In genomic region chr6:27814415-27814664, GRCh38 we compare ENCODE assay signal across 8 cellular contexts.
DNase-seq lines count a peak whose midpoint lies in the region; ATAC-seq and TF ChIP-seq lines count a peak whose summit lies in the region.
"Not testable (repeated sequence)": the region's sequence is repeated elsewhere in the genome, so short reads cannot be mapped to it uniquely, and the experiment has no call there.

No MANE protein-coding gene starts in this region.

- not testable (repeated sequence) for H3K9ac ChIP-seq in neural cell (ENCODE audit: low read length)

- not testable (repeated sequence) for DNase-seq in Calu3; activated CD4-positive, alpha-beta T cell treated with anti-CD3 and anti-CD28 coated beads for 36 hours; choroid plexus epithelial cell (ENCODE audit: low read depth); hepatocyte (ENCODE audit: low spot score); thoracic aorta (ENCODE audit: low spot score)

- not testable (repeated sequence) for H4K20me1 ChIP-seq in hepatocyte (ENCODE audit: insufficient read depth, poor library complexity, severe bottlenecking); neural cell (ENCODE audit: insufficient read depth)

- H3K27ac ChIP-seq in hepatocyte (peak overlapping the region; percentile 25), neural cell (ENCODE audit: low read length) (peak overlapping the region; percentile 71)
- H3K27ac ChIP-seq in thoracic aorta, result not testable (repeated sequence)

- 5% methylated on average over 6 of the region's 24 CpGs for WGBS in hepatocyte (ENCODE audit: low lambda C conversion rate, missing lambda C conversion rate)

- not testable (repeated sequence) for H3K9me3 Mint-ChIP-seq in Calu3 (ENCODE audit: low read depth, unreplicated experiment); activated CD4-positive, alpha-beta T cell treated with anti-CD3 and anti-CD28 coated beads for 36 hours (ENCODE audit: low read depth)

- POLR2A ChIA-PET in activated CD4-positive, alpha-beta T cell treated with anti-CD3 and anti-CD28 coated beads for 36 hours (lab: Charles Lee), result interaction anchor here (0.7 to 10.5 kb wide), 12 partner anchors 9 to 682 kb away, joined by 3 to 202 read pairs (median 7); a partner anchor contains a TSS

- not testable (repeated sequence) for TF ChIP-seq RAD21 in neural cell (conservative IDR thresholded peaks at IDR 0.05)

- H3K4me3 ChIP-seq in choroid plexus epithelial cell (ENCODE audit: low read depth, low read length) (peak overlapping the region; percentile 60), neural cell (ENCODE audit: low read length) (peak overlapping the region; percentile 64), thoracic aorta (peak overlapping the region; percentile 78)
- not testable (repeated sequence) for H3K4me3 ChIP-seq in hepatocyte

- not testable (repeated sequence) for H3K27me3 Mint-ChIP-seq in Calu3 (ENCODE audit: unreplicated experiment); activated CD4-positive, alpha-beta T cell treated with anti-CD3 and anti-CD28 coated beads for 36 hours

- intact Hi-C loops in Calu3 (cut with micrococcal nuclease; ENCODE audit: unreplicated experiment), result loop anchor here (2.0 kb wide), 1 partner anchor 80 kb away; no protein-coding TSS in a partner anchor
- intact Hi-C loops in activated CD4-positive, alpha-beta T cell treated with anti-CD3 and anti-CD28 coated beads for 36 hours (cut with DNase I, micrococcal nuclease), result loop anchor here (1.0 to 5.0 kb wide), 8 partner anchors 22 to 1782 kb away; a partner anchor contains a TSS

- ATAC-seq in GM21529 (IDR thresholded peaks at IDR 0.05; ENCODE audit: unreplicated experiment) (peak; percentile 11), HG03520 (IDR thresholded peaks at IDR 0.05; ENCODE audit: unreplicated experiment) (peak; percentile 1), thoracic aorta (ENCODE audit: insufficient number of reproducible peaks, low FRiP score, low read depth) (peak; percentile 5)
- ATAC-seq in activated CD4-positive, alpha-beta T cell treated with anti-CD3 and anti-CD28 coated beads for 36 hours, result not testable (repeated sequence)

- not testable (repeated sequence) for H3F3A ChIP-seq in neural cell (ENCODE audit: insufficient read depth, low read length, poor library complexity, severe bottlenecking)

- peaks cover 30% of the 10 kb centered on the region for H3K79me2 ChIP-seq in hepatocyte
- not testable (repeated sequence) for H3K79me2 ChIP-seq in neural cell (replicated peaks; ENCODE audit: insufficient read depth, low read length)

- peaks cover 47% of the 10 kb centered on the region for H3K36me3 Mint-ChIP-seq in Calu3 (ENCODE audit: insufficient read depth, unreplicated experiment)
- not testable (repeated sequence) for H3K36me3 Mint-ChIP-seq in activated CD4-positive, alpha-beta T cell treated with anti-CD3 and anti-CD28 coated beads for 36 hours (ENCODE audit: low read depth)

- H3K36me3 ChIP-seq in hepatocyte (replicated peaks; ENCODE audit: insufficient read depth, low read depth); neural cell (ENCODE audit: insufficient read depth, low read length); thoracic aorta: not testable (repeated sequence)

- H3K4me1 ChIP-seq in hepatocyte (ENCODE audit: insufficient read depth) (peaks cover 12% of the 10 kb centered on the region), thoracic aorta (ENCODE audit: control insufficient read depth in 1 of 2, low read depth in 2 of 2) (peaks cover 6 to 11% of the 10 kb centered on the region in 2 donors)

- H3K4me1 Mint-ChIP-seq in Calu3 (ENCODE audit: low read depth, unreplicated experiment), result peaks cover 11% of the 10 kb centered on the region
- peaks cover 38% of the 10 kb centered on the region for H3K4me1 Mint-ChIP-seq in activated CD4-positive, alpha-beta T cell treated with anti-CD3 and anti-CD28 coated beads for 36 hours

- peak overlapping the region; percentile 79 for H3K4me3 Mint-ChIP-seq in Calu3 (ENCODE audit: low read depth, unreplicated experiment)
- H3K4me3 Mint-ChIP-seq in activated CD4-positive, alpha-beta T cell treated with anti-CD3 and anti-CD28 coated beads for 36 hours, result peak overlapping the region; percentile 75

- CTCF ChIA-PET in Calu3 (lab: Charles Lee), result interaction anchor here (1.3 to 2.0 kb wide), 4 partner anchors 9 to 81 kb away, joined by 4 to 12 read pairs (median 8); a partner anchor contains a TSS
- CTCF ChIA-PET in activated CD4-positive, alpha-beta T cell treated with anti-CD3 and anti-CD28 coated beads for 36 hours (lab: Charles Lee), result interaction anchor here (1.2 kb wide), 1 partner anchor 20 kb away, joined by 3 read pairs; no protein-coding TSS in a partner anchor

- peak overlapping the region; percentile 66 for H3K4me2 ChIP-seq in hepatocyte
- H3K4me2 ChIP-seq in neural cell (ENCODE audit: low read length), result not testable (repeated sequence)

- peak overlapping the region; percentile 98 for H3K27ac Mint-ChIP-seq in Calu3 (ENCODE audit: unreplicated experiment)
- H3K27ac Mint-ChIP-seq in activated CD4-positive, alpha-beta T cell treated with anti-CD3 and anti-CD28 coated beads for 36 hours, result peak overlapping the region; percentile 100

- TF ChIP-seq CTCF in Calu3 (IDR thresholded peaks at IDR 0.05; ENCODE audit: unreplicated experiment); choroid plexus epithelial cell (conservative IDR thresholded peaks at IDR 0.05; ENCODE audit: low read depth, low read length); hepatocyte (IDR thresholded peaks at IDR 0.05; ENCODE audit: poor library complexity); neural cell (IDR thresholded peaks at IDR 0.05; ENCODE audit: poor library complexity, severe bottlenecking); thoracic aorta (IDR thresholded peaks at IDR 0.05): not testable (repeated sequence)

- TF ChIP-seq EP300 in neural cell (conservative IDR thresholded peaks at IDR 0.05; ENCODE audit: poor library complexity, severe bottlenecking), result not testable (repeated sequence)

- H3K27me3 ChIP-seq in hepatocyte; neural cell (ENCODE audit: insufficient read depth, low read depth, low read length); thoracic aorta (replicated peaks; ENCODE audit: insufficient read depth): not testable (repeated sequence)

- H3K9me2 ChIP-seq in hepatocyte (replicated peaks; ENCODE audit: insufficient read depth); neural cell (ENCODE audit: insufficient read depth, low read length): not testable (repeated sequence)

- H2AFZ ChIP-seq in hepatocyte; neural cell (ENCODE audit: low read depth, low read length): not testable (repeated sequence)

- BruUV-seq in Calu3 (replicated peaks; lab: Mats Ljungman, UMichigan), result TSS peak; percentile 99

- not testable (repeated sequence) for H3K9me3 ChIP-seq in hepatocyte (ENCODE audit: low read depth); neural cell (ENCODE audit: low read length); thoracic aorta
